In the genomic region with DNA sequence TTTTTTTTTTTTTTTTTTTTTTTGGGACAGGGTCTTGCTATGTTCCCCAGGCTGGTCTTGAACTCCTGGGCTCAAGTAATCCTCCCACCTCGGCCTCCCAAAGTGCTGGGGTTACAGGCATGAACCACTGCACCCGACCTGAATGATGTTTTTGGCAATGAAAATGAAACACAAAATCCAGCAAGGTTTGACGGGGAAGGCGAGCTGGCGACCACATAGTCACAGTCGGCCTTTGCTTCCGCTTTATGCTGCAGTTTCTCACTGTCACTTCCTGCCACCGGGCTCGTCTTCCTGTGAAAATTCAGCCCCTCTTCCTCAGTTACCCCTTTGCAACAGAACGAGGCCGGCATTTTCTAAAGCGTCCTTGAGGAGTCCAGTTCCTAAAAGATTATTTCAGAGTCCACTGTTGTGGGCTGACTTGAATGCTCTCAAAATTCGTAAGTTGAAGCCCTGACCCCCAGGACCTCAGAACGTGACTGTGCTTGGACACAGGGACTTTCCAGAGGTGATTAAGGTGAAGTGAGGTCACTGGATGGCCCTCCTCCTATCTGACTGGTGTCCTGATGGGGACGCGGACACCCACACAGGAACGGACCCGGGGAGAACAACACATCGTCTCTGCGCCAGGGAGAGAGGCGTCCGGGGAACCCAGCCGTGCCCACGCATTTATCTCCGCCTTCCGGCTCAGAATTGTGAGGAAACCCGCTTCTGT, we compare ENCODE assay signal across 1 cellular context.
TF ChIP-seq lines count a peak whose summit lies in the region.

No MANE protein-coding gene starts in this region.

TF ChIP-seq in HepG2, 621 proteins besides CTCF, POLR2A, EP300 and RAD21 (continued from another document and continues in another):
- TF ChIP-seq, protein P1, sequence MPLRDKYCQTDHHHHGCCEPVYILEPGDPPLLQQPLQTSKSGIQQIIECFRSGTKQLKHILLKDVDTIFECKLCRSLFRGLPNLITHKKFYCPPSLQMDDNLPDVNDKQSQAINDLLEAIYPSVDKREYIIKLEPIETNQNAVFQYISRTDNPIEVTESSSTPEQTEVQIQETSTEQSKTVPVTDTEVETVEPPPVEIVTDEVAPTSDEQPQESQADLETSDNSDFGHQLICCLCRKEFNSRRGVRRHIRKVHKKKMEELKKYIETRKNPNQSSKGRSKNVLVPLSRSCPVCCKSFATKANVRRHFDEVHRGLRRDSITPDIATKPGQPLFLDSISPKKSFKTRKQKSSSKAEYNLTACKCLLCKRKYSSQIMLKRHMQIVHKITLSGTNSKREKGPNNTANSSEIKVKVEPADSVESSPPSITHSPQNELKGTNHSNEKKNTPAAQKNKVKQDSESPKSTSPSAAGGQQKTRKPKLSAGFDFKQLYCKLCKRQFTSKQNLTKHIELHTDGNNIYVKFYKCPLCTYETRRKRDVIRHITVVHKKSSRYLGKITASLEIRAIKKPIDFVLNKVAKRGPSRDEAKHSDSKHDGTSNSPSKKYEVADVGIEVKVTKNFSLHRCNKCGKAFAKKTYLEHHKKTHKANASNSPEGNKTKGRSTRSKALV (CRISPR knock-in tag; IDR thresholded peaks at IDR 0.05): no peak
- TF ChIP-seq, protein P2, sequence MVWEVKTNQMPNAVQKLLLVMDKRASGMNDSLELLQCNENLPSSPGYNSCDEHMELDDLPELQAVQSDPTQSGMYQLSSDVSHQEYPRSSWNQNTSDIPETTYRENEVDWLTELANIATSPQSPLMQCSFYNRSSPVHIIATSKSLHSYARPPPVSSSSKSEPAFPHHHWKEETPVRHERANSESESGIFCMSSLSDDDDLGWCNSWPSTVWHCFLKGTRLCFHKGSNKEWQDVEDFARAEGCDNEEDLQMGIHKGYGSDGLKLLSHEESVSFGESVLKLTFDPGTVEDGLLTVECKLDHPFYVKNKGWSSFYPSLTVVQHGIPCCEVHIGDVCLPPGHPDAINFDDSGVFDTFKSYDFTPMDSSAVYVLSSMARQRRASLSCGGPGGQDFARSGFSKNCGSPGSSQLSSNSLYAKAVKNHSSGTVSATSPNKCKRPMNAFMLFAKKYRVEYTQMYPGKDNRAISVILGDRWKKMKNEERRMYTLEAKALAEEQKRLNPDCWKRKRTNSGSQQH (CRISPR knock-in tag; IDR thresholded peaks at IDR 0.05; ENCODE audit: low read depth): no peak
- TF ChIP-seq ZNF12 (CRISPR knock-in tag; IDR thresholded peaks at IDR 0.05) (no peak), STAT5B (CRISPR knock-in tag; IDR thresholded peaks at IDR 0.05) (no peak), PPARG (CRISPR knock-in tag; conservative IDR thresholded peaks at IDR 0.05) (peak; percentile 34; the same call in 1 of the 2 replicates), ERF (CRISPR knock-in tag; IDR thresholded peaks at IDR 0.05) (peak; percentile 62; the same call in 1 of the 2 replicates), XBP1 (CRISPR knock-in tag; IDR thresholded peaks at IDR 0.05) (no peak), SOX13 (IDR thresholded peaks at IDR 0.05) (no peak), SOX13 (CRISPR knock-in tag; conservative IDR thresholded peaks at IDR 0.05 in 1 of 2, IDR thresholded peaks at IDR 0.05 in 1 of 2) (0 out of 4 replicates have a peak, but pooled peaks of 1 of the 2 experiments have one; percentile 5), KDM1A (CRISPR knock-in tag; IDR thresholded peaks at IDR 0.05) (no peak), HOXA7 (CRISPR knock-in tag; IDR thresholded peaks at IDR 0.05) (no peak), ZNF232 (CRISPR knock-in tag; IDR thresholded peaks at IDR 0.05; ENCODE audit: borderline replicate concordance) (no peak; the same call in 1 of the 2 replicates), SUZ12 (IDR thresholded peaks at IDR 0.05; ENCODE audit: low read depth, low read length) (no peak), ZNF678 (CRISPR knock-in tag; IDR thresholded peaks at IDR 0.05) (no peak), TGIF2 (CRISPR knock-in tag; IDR thresholded peaks at IDR 0.05) (no peak), MAZ (IDR thresholded peaks at IDR 0.05; ENCODE audit: borderline replicate concordance, low read depth, low read length) (no peak), MAZ (CRISPR knock-in tag; IDR thresholded peaks at IDR 0.05; ENCODE audit: low read depth) (peak; percentile 58), ZNF709 (CRISPR knock-in tag; IDR thresholded peaks at IDR 0.05) (no peak), ZNF7 (CRISPR knock-in tag; IDR thresholded peaks at IDR 0.05) (no peak), MAFK (conservative IDR thresholded peaks at IDR 0.05 in 1 of 2, IDR thresholded peaks at IDR 0.05 in 1 of 2; ENCODE audit: low read length in 2 of 2) (no peak), SNAI1 (CRISPR knock-in tag; IDR thresholded peaks at IDR 0.05; ENCODE audit: borderline replicate concordance) (no peak), FOSL1 (CRISPR knock-in tag; IDR thresholded peaks at IDR 0.05; ENCODE audit: borderline replicate concordance) (no peak), IKZF1 (IDR thresholded peaks at IDR 0.05) (no peak), ZNF430 (CRISPR knock-in tag; IDR thresholded peaks at IDR 0.05) (peak; percentile 64; the same call in 1 of the 2 replicates), ZNF317 (CRISPR knock-in tag; IDR thresholded peaks at IDR 0.05) (no peak), SAP130 (CRISPR knock-in tag; IDR thresholded peaks at IDR 0.05; ENCODE audit: low read depth) (peak; percentile 60; the same call in 1 of the 2 replicates), ZBTB3 (CRISPR knock-in tag; IDR thresholded peaks at IDR 0.05; ENCODE audit: borderline replicate concordance, low read depth) (no peak), IRX3 (CRISPR knock-in tag; IDR thresholded peaks at IDR 0.05; ENCODE audit: borderline replicate concordance, low read depth) (no peak), BRCA1 (CRISPR knock-in tag; IDR thresholded peaks at IDR 0.05) (no peak), TMF1 (CRISPR knock-in tag; IDR thresholded peaks at IDR 0.05; ENCODE audit: low read depth) (no peak), ZSCAN31 (CRISPR knock-in tag; IDR thresholded peaks at IDR 0.05; ENCODE audit: low read depth) (no peak)
- TF ChIP-seq, protein P3, sequence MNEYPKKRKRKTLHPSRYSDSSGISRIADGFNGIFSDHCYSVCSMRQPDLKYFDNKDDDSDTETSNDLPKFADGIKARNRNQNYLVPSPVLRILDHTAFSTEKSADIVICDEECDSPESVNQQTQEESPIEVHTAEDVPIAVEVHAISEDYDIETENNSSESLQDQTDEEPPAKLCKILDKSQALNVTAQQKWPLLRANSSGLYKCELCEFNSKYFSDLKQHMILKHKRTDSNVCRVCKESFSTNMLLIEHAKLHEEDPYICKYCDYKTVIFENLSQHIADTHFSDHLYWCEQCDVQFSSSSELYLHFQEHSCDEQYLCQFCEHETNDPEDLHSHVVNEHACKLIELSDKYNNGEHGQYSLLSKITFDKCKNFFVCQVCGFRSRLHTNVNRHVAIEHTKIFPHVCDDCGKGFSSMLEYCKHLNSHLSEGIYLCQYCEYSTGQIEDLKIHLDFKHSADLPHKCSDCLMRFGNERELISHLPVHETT (CRISPR knock-in tag; conservative IDR thresholded peaks at IDR 0.05): no peak
- TF ChIP-seq, protein P4, sequence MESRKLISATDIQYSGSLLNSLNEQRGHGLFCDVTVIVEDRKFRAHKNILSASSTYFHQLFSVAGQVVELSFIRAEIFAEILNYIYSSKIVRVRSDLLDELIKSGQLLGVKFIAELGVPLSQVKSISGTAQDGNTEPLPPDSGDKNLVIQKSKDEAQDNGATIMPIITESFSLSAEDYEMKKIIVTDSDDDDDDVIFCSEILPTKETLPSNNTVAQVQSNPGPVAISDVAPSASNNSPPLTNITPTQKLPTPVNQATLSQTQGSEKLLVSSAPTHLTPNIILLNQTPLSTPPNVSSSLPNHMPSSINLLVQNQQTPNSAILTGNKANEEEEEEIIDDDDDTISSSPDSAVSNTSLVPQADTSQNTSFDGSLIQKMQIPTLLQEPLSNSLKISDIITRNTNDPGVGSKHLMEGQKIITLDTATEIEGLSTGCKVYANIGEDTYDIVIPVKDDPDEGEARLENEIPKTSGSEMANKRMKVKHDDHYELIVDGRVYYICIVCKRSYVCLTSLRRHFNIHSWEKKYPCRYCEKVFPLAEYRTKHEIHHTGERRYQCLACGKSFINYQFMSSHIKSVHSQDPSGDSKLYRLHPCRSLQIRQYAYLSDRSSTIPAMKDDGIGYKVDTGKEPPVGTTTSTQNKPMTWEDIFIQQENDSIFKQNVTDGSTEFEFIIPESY (CRISPR knock-in tag; IDR thresholded peaks at IDR 0.05): no peak
- TF ChIP-seq, protein P5, sequence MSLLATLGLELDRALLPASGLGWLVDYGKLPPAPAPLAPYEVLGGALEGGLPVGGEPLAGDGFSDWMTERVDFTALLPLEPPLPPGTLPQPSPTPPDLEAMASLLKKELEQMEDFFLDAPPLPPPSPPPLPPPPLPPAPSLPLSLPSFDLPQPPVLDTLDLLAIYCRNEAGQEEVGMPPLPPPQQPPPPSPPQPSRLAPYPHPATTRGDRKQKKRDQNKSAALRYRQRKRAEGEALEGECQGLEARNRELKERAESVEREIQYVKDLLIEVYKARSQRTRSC (CRISPR knock-in tag; IDR thresholded peaks at IDR 0.05; ENCODE audit: low read depth): no peak
- TF ChIP-seq, protein P6, sequence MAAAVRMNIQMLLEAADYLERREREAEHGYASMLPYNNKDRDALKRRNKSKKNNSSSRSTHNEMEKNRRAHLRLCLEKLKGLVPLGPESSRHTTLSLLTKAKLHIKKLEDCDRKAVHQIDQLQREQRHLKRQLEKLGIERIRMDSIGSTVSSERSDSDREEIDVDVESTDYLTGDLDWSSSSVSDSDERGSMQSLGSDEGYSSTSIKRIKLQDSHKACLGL (CRISPR knock-in tag; IDR thresholded peaks at IDR 0.05): no peak
- TF ChIP-seq, protein P7, sequence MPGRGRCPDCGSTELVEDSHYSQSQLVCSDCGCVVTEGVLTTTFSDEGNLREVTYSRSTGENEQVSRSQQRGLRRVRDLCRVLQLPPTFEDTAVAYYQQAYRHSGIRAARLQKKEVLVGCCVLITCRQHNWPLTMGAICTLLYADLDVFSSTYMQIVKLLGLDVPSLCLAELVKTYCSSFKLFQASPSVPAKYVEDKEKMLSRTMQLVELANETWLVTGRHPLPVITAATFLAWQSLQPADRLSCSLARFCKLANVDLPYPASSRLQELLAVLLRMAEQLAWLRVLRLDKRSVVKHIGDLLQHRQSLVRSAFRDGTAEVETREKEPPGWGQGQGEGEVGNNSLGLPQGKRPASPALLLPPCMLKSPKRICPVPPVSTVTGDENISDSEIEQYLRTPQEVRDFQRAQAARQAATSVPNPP (CRISPR knock-in tag; IDR thresholded peaks at IDR 0.05): no peak
- TF ChIP-seq, protein P8, sequence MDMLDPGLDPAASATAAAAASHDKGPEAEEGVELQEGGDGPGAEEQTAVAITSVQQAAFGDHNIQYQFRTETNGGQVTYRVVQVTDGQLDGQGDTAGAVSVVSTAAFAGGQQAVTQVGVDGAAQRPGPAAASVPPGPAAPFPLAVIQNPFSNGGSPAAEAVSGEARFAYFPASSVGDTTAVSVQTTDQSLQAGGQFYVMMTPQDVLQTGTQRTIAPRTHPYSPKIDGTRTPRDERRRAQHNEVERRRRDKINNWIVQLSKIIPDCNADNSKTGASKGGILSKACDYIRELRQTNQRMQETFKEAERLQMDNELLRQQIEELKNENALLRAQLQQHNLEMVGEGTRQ (IDR thresholded peaks at IDR 0.05; ENCODE audit: low read depth, low read length): no peak
- TF ChIP-seq, protein P8 (CRISPR knock-in tag; IDR thresholded peaks at IDR 0.05; ENCODE audit: borderline replicate concordance): no peak
- TF ChIP-seq, protein P9, sequence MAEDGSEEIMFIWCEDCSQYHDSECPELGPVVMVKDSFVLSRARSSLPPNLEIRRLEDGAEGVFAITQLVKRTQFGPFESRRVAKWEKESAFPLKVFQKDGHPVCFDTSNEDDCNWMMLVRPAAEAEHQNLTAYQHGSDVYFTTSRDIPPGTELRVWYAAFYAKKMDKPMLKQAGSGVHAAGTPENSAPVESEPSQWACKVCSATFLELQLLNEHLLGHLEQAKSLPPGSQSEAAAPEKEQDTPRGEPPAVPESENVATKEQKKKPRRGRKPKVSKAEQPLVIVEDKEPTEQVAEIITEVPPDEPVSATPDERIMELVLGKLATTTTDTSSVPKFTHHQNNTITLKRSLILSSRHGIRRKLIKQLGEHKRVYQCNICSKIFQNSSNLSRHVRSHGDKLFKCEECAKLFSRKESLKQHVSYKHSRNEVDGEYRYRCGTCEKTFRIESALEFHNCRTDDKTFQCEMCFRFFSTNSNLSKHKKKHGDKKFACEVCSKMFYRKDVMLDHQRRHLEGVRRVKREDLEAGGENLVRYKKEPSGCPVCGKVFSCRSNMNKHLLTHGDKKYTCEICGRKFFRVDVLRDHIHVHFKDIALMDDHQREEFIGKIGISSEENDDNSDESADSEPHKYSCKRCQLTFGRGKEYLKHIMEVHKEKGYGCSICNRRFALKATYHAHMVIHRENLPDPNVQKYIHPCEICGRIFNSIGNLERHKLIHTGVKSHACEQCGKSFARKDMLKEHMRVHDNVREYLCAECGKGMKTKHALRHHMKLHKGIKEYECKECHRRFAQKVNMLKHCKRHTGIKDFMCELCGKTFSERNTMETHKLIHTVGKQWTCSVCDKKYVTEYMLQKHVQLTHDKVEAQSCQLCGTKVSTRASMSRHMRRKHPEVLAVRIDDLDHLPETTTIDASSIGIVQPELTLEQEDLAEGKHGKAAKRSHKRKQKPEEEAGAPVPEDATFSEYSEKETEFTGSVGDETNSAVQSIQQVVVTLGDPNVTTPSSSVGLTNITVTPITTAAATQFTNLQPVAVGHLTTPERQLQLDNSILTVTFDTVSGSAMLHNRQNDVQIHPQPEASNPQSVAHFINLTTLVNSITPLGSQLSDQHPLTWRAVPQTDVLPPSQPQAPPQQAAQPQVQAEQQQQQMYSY (CRISPR knock-in tag; IDR thresholded peaks at IDR 0.05): no peak
- TF ChIP-seq, protein P10, sequence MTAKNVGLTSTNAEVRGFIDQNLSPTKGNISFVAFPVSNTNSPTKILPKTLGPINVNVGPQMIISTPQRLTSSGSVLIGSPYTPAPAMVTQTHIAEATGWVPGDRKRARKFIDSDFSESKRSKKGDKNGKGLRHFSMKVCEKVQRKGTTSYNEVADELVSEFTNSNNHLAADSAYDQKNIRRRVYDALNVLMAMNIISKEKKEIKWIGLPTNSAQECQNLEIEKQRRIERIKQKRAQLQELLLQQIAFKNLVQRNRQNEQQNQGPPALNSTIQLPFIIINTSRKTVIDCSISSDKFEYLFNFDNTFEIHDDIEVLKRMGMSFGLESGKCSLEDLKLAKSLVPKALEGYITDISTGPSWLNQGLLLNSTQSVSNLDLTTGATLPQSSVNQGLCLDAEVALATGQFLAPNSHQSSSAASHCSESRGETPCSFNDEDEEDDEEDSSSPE (CRISPR knock-in tag; IDR thresholded peaks at IDR 0.05): no peak
- TF ChIP-seq, protein P11, sequence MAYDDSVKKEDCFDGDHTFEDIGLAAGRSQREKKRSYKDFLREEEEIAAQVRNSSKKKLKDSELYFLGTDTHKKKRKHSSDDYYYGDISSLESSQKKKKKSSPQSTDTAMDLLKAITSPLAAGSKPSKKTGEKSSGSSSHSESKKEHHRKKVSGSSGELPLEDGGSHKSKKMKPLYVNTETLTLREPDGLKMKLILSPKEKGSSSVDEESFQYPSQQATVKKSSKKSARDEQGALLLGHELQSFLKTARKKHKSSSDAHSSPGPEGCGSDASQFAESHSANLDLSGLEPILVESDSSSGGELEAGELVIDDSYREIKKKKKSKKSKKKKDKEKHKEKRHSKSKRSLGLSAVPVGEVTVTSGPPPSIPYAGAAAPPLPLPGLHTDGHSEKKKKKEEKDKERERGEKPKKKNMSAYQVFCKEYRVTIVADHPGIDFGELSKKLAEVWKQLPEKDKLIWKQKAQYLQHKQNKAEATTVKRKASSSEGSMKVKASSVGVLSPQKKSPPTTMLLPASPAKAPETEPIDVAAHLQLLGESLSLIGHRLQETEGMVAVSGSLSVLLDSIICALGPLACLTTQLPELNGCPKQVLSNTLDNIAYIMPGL (CRISPR knock-in tag; IDR thresholded peaks at IDR 0.05; ENCODE audit: borderline replicate concordance in 1 of 2, low read depth in 1 of 2): peak; percentile 47 to 70; a peak in 3 of 4 replicates
